Comparison of ENCODE assay signal across 16 cellular contexts in genomic region chr10:12489806-12490205, GRCh38.
DNase-seq lines count a peak whose midpoint lies in the region; ATAC-seq and TF ChIP-seq lines count a peak whose summit lies in the region.
"Had no signal": no experiment of that assay in that cellular context is flagged by ENCODE, and none has a peak within 500 bp of the region (broad histone marks: within the 10 kb centered on the region; RNA-seq: fewer than 3 reads in every experiment).

No MANE protein-coding gene starts in this region.

- H3K36me3 ChIP-seq in endodermal cell (ENCODE audit: control insufficient read depth, insufficient read depth, low read length): no peaks in the 10 kb centered on the region

- no peak overlapping the region for H3K4me3 Mint-ChIP-seq in endodermal cell
- H3K4me3 Mint-ChIP-seq in naive B cell: peak overlapping the region in 1 of 8 donors; percentile 12
- H3K4me3 Mint-ChIP-seq in stimulated activated memory B cell treated with anti-CD40 and anti-IgM and Interleukin-4, amounts not matched to agents 10 μg/mL and 1 μg/mL and 100 μg/mL, for 72 hours: no peak overlapping the region

- H3K27ac Mint-ChIP-seq in endodermal cell (peak overlapping the region; percentile 41), naive B cell (peak overlapping the region in 4 of 6 donors; percentile 38 to 90 (median 70))
- H3K27ac Mint-ChIP-seq in stimulated activated memory B cell treated with anti-CD40 and anti-IgM and Interleukin-4, amounts not matched to agents 10 μg/mL and 1 μg/mL and 100 μg/mL, for 72 hours: peak overlapping the region; percentile 21

- H3K27me3 ChIP-seq in right cardiac atrium (ENCODE audit: control insufficient read depth, insufficient read depth) (no peaks in the 10 kb centered on the region), endodermal cell (ENCODE audit: control insufficient read depth, insufficient read depth, low read length, poor library complexity, severe bottlenecking) (no peaks in the 10 kb centered on the region)

- H3K27ac ChIP-seq in right cardiac atrium (ENCODE audit: low read length): peak overlapping the region; percentile 4
- no peak overlapping the region for H3K27ac ChIP-seq in endodermal cell (ENCODE audit: low read depth, low read length)
- no peak overlapping the region for H3K27ac ChIP-seq in RWPE1
- H3K27ac ChIP-seq: C4-2B, HL-60, PC-9 had no signal

- H3K9me3 Mint-ChIP-seq in endodermal cell (peaks cover 3% of the 10 kb centered on the region), naive B cell (no peaks in the 10 kb centered on the region)
- no peaks in the 10 kb centered on the region for H3K9me3 Mint-ChIP-seq in stimulated activated memory B cell treated with anti-CD40 and anti-IgM and Interleukin-4, amounts not matched to agents 10 μg/mL and 1 μg/mL and 100 μg/mL, for 72 hours

- H3K9ac ChIP-seq in endodermal cell (ENCODE audit: extremely low read depth, low read length, poor library complexity, severe bottlenecking): no peak overlapping the region

- intact Hi-C loops in right cardiac atrium (cut with DNase I) (loop anchor here in 1 of 4 donors (5.0 kb wide), 1 partner anchor 143 kb away; the partner anchor contains the start of gene CAMK1D), cardiac septum (cut with DNase I) (no loop called here)

- POLR2A ChIA-PET in RWPE1 (lab: Yijun Ruan, JAX; ENCODE audit: low non-redundant PET): no interaction called here

- H3K4me1 ChIP-seq in right cardiac atrium (ENCODE audit: control insufficient read depth, insufficient read depth, low read length): peaks cover 3% of the 10 kb centered on the region
- H3K4me1 ChIP-seq in endodermal cell (ENCODE audit: control insufficient read depth, insufficient read depth, low read length): no peaks in the 10 kb centered on the region

- H3K4me3 ChIP-seq in right cardiac atrium (ENCODE audit: low read length) (no peak overlapping the region), endodermal cell (ENCODE audit: low read length) (no peak overlapping the region)
- H3K4me3 ChIP-seq: PC-9 had no signal

- H3K27me3 Mint-ChIP-seq in endodermal cell (ENCODE audit: insufficient read depth) (no peaks in the 10 kb centered on the region), naive B cell (no peaks in the 10 kb centered on the region)
- H3K27me3 Mint-ChIP-seq in stimulated activated memory B cell treated with anti-CD40 and anti-IgM and Interleukin-4, amounts not matched to agents 10 μg/mL and 1 μg/mL and 100 μg/mL, for 72 hours: no peaks in the 10 kb centered on the region

- DNase-seq in right cardiac atrium (peak; percentile 39 to 83 (median 80)), cardiac septum (ENCODE audit: low spot score) (no peak), endodermal cell (peak; percentile 86), naive B cell (no peak), NCI-H1048 (lab: John Stamatoyannopoulos, UW) (no peak), RWPE1 (ENCODE audit: low spot score) (no peak)
- DNase-seq: KG1, NCI-H1092 treated with DMSO at 0.1 percent for 48 hours, NCI-H1694, NCI-H446, PC-9 had no signal

- H3K9me3 ChIP-seq in right cardiac atrium (ENCODE audit: control insufficient read depth, low read length) (no peaks in the 10 kb centered on the region), endodermal cell (ENCODE audit: control insufficient read depth, low read length) (no peaks in the 10 kb centered on the region)

- TF ChIP-seq CTCF in endodermal cell (conservative IDR thresholded peaks at IDR 0.05): no peak
- TF ChIP-seq CTCF in RWPE1 (conservative IDR thresholded peaks at IDR 0.05; ENCODE audit: low read depth): no peak

- CTCF ChIA-PET in RWPE1 (lab: Yijun Ruan, JAX): no interaction called here

- ATAC-seq in right cardiac atrium (peak; percentile 74 to 77), naive B cell (ENCODE audit: low read depth in 2 of 2) (no peak), GM18498 (IDR thresholded peaks at IDR 0.05; ENCODE audit: unreplicated experiment) (no peak)
- ATAC-seq in stimulated activated memory B cell treated with anti-CD40 and anti-IgM and Interleukin-4, amounts not matched to agents 10 μg/mL and 1 μg/mL and 100 μg/mL, for 72 hours: no peak
- ATAC-seq: HCT116 had no signal

- no peaks in the 10 kb centered on the region for H3K36me3 Mint-ChIP-seq in endodermal cell (ENCODE audit: low read depth)
- no peaks in the 10 kb centered on the region for H3K36me3 Mint-ChIP-seq in naive B cell
- H3K36me3 Mint-ChIP-seq in stimulated activated memory B cell treated with anti-CD40 and anti-IgM and Interleukin-4, amounts not matched to agents 10 μg/mL and 1 μg/mL and 100 μg/mL, for 72 hours: peaks cover 7% of the 10 kb centered on the region

- peaks cover 17% of the 10 kb centered on the region for H3K4me1 Mint-ChIP-seq in endodermal cell
- peaks cover 44 to 76% (median 47%) of the 10 kb centered on the region in 3 donors for H3K4me1 Mint-ChIP-seq in naive B cell
- peaks cover 55% of the 10 kb centered on the region for H3K4me1 Mint-ChIP-seq in stimulated activated memory B cell treated with anti-CD40 and anti-IgM and Interleukin-4, amounts not matched to agents 10 μg/mL and 1 μg/mL and 100 μg/mL, for 72 hours

- 57% methylated on average over 13 of the region's 13 CpGs for WGBS in right cardiac atrium
- WGBS in endodermal cell (ENCODE audit: insufficient coverage in 1 of 2, insufficient read length in 1 of 2), 2 experiments: 86 to 96% methylated on average over 4 to 13 of the region's 13 CpGs

Comparison
In these comparisons a context has a peak if more than half of its experiments do, and no peak if none do; other contexts are left out.
1. DNase-seq: peak in right cardiac atrium (3 of 3) and endodermal cell (single experiment); none in cardiac septum (single experiment), naive B cell (single experiment), NCI-H1048 (single experiment) and RWPE1 (single experiment).
2. ATAC-seq: peak in right cardiac atrium (2 of 2); none in naive B cell (0 of 2), stimulated activated memory B cell treated with anti-CD40 and anti-IgM and Interleukin-4, amounts not matched to agents 10 μg/mL and 1 μg/mL and 100 μg/mL, for 72 hours (single experiment) and GM18498 (single experiment).
3. Peak in every context shown above with its lines, with median percentiles within 50 percentile points of each other: H3K27ac Mint-ChIP-seq.